1 cellular context compared by ENCODE assay signal in genomic region chr20:33299111-33299603, GRCh38.
TF ChIP-seq lines count a peak whose summit lies in the region.

No MANE protein-coding gene starts in this region.

TF ChIP-seq in HepG2, 621 proteins besides CTCF, POLR2A, EP300 and RAD21 (continued from another document):
- TF ChIP-seq, protein P1, sequence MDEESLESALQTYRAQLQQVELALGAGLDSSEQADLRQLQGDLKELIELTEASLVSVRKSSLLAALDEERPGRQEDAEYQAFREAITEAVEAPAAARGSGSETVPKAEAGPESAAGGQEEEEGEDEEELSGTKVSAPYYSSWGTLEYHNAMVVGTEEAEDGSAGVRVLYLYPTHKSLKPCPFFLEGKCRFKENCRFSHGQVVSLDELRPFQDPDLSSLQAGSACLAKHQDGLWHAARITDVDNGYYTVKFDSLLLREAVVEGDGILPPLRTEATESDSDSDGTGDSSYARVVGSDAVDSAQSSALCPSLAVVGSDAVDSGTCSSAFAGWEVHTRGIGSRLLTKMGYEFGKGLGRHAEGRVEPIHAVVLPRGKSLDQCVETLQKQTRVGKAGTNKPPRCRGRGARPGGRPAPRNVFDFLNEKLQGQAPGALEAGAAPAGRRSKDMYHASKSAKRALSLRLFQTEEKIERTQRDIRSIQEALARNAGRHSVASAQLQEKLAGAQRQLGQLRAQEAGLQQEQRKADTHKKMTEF (CRISPR knock-in tag; IDR thresholded peaks at IDR 0.05): peak; percentile 38; the same call in 1 of the 2 replicates
- 0 out of 2 replicates have a peak, but pooled peaks have one; percentile 12 for TF ChIP-seq KAT2B (IDR thresholded peaks at IDR 0.05; ENCODE audit: borderline replicate concordance, low read depth, low read length)
- TF ChIP-seq MIER3 (CRISPR knock-in tag; IDR thresholded peaks at IDR 0.05; ENCODE audit: borderline replicate concordance): 0 out of 2 replicates have a peak, but pooled peaks have one; percentile 36
- TF ChIP-seq LCORL (IDR thresholded peaks at IDR 0.05): no peak
- peak; percentile 34; the same call in 1 of the 2 replicates for TF ChIP-seq LCORL (CRISPR knock-in tag; IDR thresholded peaks at IDR 0.05)
- TF ChIP-seq, protein P2, sequence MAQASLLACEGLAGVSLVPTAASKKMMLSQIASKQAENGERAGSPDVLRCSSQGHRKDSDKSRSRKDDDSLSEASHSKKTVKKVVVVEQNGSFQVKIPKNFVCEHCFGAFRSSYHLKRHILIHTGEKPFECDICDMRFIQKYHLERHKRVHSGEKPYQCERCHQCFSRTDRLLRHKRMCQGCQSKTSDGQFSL (CRISPR knock-in tag; IDR thresholded peaks at IDR 0.05): peak; percentile 95
- TF ChIP-seq NFE2L2 (IDR thresholded peaks at IDR 0.05; ENCODE audit: low read length): no peak
- TF ChIP-seq KAT8 (CRISPR knock-in tag; IDR thresholded peaks at IDR 0.05): peak; percentile 44; the same call in 1 of the 2 replicates
- no peak for TF ChIP-seq ZBTB1 (CRISPR knock-in tag; IDR thresholded peaks at IDR 0.05; ENCODE audit: borderline replicate concordance)
